Comparison of ENCODE assay signal across 14 cellular contexts in the genomic region with DNA sequence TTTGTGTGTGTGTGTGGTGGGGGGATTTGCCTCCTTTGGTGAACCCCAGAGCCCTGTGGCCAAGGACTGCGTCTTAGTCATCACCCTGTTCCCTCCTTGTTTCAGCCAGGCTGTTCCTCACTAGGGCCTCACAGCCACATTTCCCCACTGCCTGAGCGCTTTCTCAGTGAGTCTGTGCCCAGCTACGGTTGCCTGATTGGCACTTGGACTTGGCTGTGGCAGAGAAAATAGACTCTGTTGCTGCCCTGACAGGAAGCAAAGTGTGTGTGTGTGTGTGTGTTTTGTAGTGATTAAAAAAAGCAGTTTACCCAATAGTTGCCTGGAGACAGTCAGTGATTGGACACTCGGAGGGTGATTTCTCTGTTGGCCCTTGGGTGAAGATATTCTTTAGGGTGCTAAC.
DNase-seq lines count a peak whose midpoint lies in the region; ATAC-seq and TF ChIP-seq lines count a peak whose summit lies in the region.
"Had no signal": no experiment of that assay in that cellular context is flagged by ENCODE, and none has a peak within 500 bp of the region (broad histone marks: within the 10 kb centered on the region; RNA-seq: fewer than 3 reads in every experiment).

No MANE protein-coding gene starts in this region.

- no peak overlapping the region for H2BK12ac ChIP-seq in mesenchymal stem cell (ENCODE audit: low read length in 2 of 2)

- H3K4me2 ChIP-seq in mammary epithelial cell (ENCODE audit: insufficient read depth, low read depth, low read length): no peak overlapping the region
- H3K4me2 ChIP-seq in mesenchymal stem cell (ENCODE audit: low read length, poor library complexity, severe bottlenecking): no peak overlapping the region
- H3K4me2 ChIP-seq: KMS-11 had no signal

- H3K9me3 Mint-ChIP-seq in MCF 10A (ENCODE audit: unreplicated experiment): no peaks in the 10 kb centered on the region

- H3K4me3 Mint-ChIP-seq in MCF 10A (ENCODE audit: unreplicated experiment): no peak overlapping the region
- H3K4me3 Mint-ChIP-seq: activated CD4-positive, alpha-beta T cell treated with anti-CD3 and anti-CD28 coated beads for 36 hours had no signal

- no peak overlapping the region for H3K18ac ChIP-seq in mesenchymal stem cell (ENCODE audit: low read depth in 1 of 2, low read length in 2 of 2)

- no peak overlapping the region for H4K8ac ChIP-seq in mesenchymal stem cell (ENCODE audit: low read length)

- no peak overlapping the region for H4K91ac ChIP-seq in mesenchymal stem cell (ENCODE audit: low read length)

- no peak overlapping the region for H2BK5ac ChIP-seq in mesenchymal stem cell (ENCODE audit: low read depth, low read length, poor library complexity, severe bottlenecking)

- no peaks in the 10 kb centered on the region for H3K36me3 Mint-ChIP-seq in MCF 10A (ENCODE audit: insufficient read depth, unreplicated experiment)

- in situ Hi-C loops in mammary epithelial cell (cut with MboI; ENCODE audit: low sequenced_read_pairs in 2 of 2): no loop called here

- H3K36me3 ChIP-seq in mammary epithelial cell (ENCODE audit: insufficient read depth, low read length) (no peaks in the 10 kb centered on the region), mesenchymal stem cell (ENCODE audit: control insufficient read depth in 1 of 2, insufficient read depth in 2 of 2, low read depth in 1 of 2, low read length in 2 of 2) (no peaks in the 10 kb centered on the region), aorta (ENCODE audit: control insufficient read depth in 1 of 2, insufficient read depth in 2 of 2, low read length in 1 of 2) (no peaks in the 10 kb centered on the region)
- H3K36me3 ChIP-seq: HAP-1 had no signal

- H2AFZ ChIP-seq in mammary epithelial cell (ENCODE audit: low read depth, low read length) (no peak overlapping the region), mesenchymal stem cell (ENCODE audit: low read depth, low read length) (no peak overlapping the region)

- dilution Hi-C loops in mammary epithelial cell (cut with HindIII; ENCODE audit: low sequenced_read_pairs): no loop called here

- H2BK15ac ChIP-seq in mesenchymal stem cell (ENCODE audit: low read depth, poor library complexity, severe bottlenecking): no peak overlapping the region

- no peak overlapping the region for H3K4me3 ChIP-seq in mammary epithelial cell (replicated peaks in 1 of 3; ENCODE audit: insufficient read depth in 1 of 3, low read depth in 2 of 3, low read length in 3 of 3)
- no peak overlapping the region for H3K4me3 ChIP-seq in mesenchymal stem cell (ENCODE audit: insufficient read depth in 1 of 2, low read depth in 1 of 2, low read length in 2 of 2)
- no peak overlapping the region for H3K4me3 ChIP-seq in aorta (ENCODE audit: low read length in 2 of 2)
- H3K4me3 ChIP-seq: HAP-1 had no signal

- H3K14ac ChIP-seq in mesenchymal stem cell (ENCODE audit: low read length in 2 of 2): no peak overlapping the region

- no peaks in the 10 kb centered on the region for H3K27me3 ChIP-seq in mammary epithelial cell (ENCODE audit: insufficient read depth, low read length)
- peaks cover 0 to 19% of the 10 kb centered on the region in 2 experiments for H3K27me3 ChIP-seq in mesenchymal stem cell (ENCODE audit: control insufficient read depth in 1 of 2, insufficient read depth in 1 of 2, low read length in 2 of 2)
- no peaks in the 10 kb centered on the region for H3K27me3 ChIP-seq in aorta (ENCODE audit: control insufficient read depth in 1 of 2, insufficient read depth in 2 of 2, low read length in 1 of 2)

- H2AK5ac ChIP-seq in mesenchymal stem cell (ENCODE audit: low read length, severe bottlenecking): no peak overlapping the region

- no peak overlapping the region for H2BK120ac ChIP-seq in mesenchymal stem cell (ENCODE audit: low read depth, low read length)

- BruUV-seq in MCF 10A (replicated peaks; lab: Mats Ljungman, UMichigan) (no TSS peak), mammary epithelial cell (replicated peaks; lab: Mats Ljungman, UMichigan) (no TSS peak)

- H3K79me1 ChIP-seq in mesenchymal stem cell (replicated peaks; ENCODE audit: low read length, poor library complexity, severe bottlenecking): no peaks in the 10 kb centered on the region

- no peak overlapping the region for H3K4ac ChIP-seq in mesenchymal stem cell (ENCODE audit: low read depth in 1 of 2, low read length in 2 of 2)

- no peaks in the 10 kb centered on the region for H3K27me3 Mint-ChIP-seq in MCF 10A (ENCODE audit: insufficient read depth, unreplicated experiment)

- H3K27ac ChIP-seq in mammary epithelial cell (ENCODE audit: insufficient read depth, low read depth, low read length): no peak overlapping the region
- no peak overlapping the region for H3K27ac ChIP-seq in mesenchymal stem cell (ENCODE audit: low read length, poor library complexity, severe bottlenecking)
- H3K27ac ChIP-seq in aorta (ENCODE audit: low read depth in 1 of 2, low read length in 2 of 2): peak overlapping the region; percentile 32 to 69
- H3K27ac ChIP-seq: KMS-11 had no signal

- POLR2A ChIA-PET in MCF 10A (lab: Yijun Ruan, JAX): interaction anchor here (0.6 to 0.7 kb wide), 2 partner anchors 13 to 398 kb away, joined by 3 read pairs; no protein-coding TSS in a partner anchor

- H3K4me1 ChIP-seq in mammary epithelial cell (ENCODE audit: insufficient read depth, low read length) (no peaks in the 10 kb centered on the region), mesenchymal stem cell (ENCODE audit: control insufficient read depth, insufficient read depth, low read depth, low read length) (no peaks in the 10 kb centered on the region), aorta (ENCODE audit: control insufficient read depth in 1 of 2, insufficient read depth in 2 of 2, low read length in 2 of 2) (peaks cover 6 to 21% of the 10 kb centered on the region in 2 donors)

- intact Hi-C loops in MCF 10A (cut with micrococcal nuclease) (no loop called here), mammary epithelial cell (cut with micrococcal nuclease) (no loop called here), aorta (cut with DNase I) (loop anchor here in 1 of 2 donors (5.0 kb wide), 1 partner anchor 58 kb away; no protein-coding TSS in a partner anchor)

- no peaks in the 10 kb centered on the region for H4K20me1 ChIP-seq in mammary epithelial cell (ENCODE audit: insufficient read depth, low read length)

- no peak overlapping the region for H3K27ac Mint-ChIP-seq in MCF 10A (ENCODE audit: low read depth, unreplicated experiment)
- H3K27ac Mint-ChIP-seq: activated CD4-positive, alpha-beta T cell treated with anti-CD3 and anti-CD28 coated beads for 36 hours had no signal

- peaks cover 7% of the 10 kb centered on the region for H3K4me1 Mint-ChIP-seq in MCF 10A (ENCODE audit: insufficient read depth, unreplicated experiment)
- H3K4me1 Mint-ChIP-seq: activated CD4-positive, alpha-beta T cell treated with anti-CD3 and anti-CD28 coated beads for 36 hours had no signal

- ATAC-seq in esophagus mucosa (peak; percentile 57), aorta (ENCODE audit: low FRiP score) (peak; percentile 83), GM18511 (IDR thresholded peaks at IDR 0.05; ENCODE audit: unreplicated experiment) (no peak)
- ATAC-seq: activated CD4-positive, alpha-beta T cell treated with anti-CD3 and anti-CD28 coated beads for 36 hours had no signal

- CTCF ChIA-PET in MCF 10A (lab: Yijun Ruan, JAX) (no interaction called here), mammary epithelial cell (lab: Charles Lee; ENCODE audit: low non-redundant PET) (no interaction called here)

- DNase-seq in MCF 10A (ENCODE audit: unreplicated experiment): peak; percentile 39
- DNase-seq in mammary epithelial cell: no peak
- DNase-seq in mesenchymal stem cell: peak; percentile 4
- peak; percentile 84 to 87 for DNase-seq in aorta
- DNase-seq in GM19240 (ENCODE audit: insufficient read length, low spot score): no peak
- no peak for DNase-seq in effector CD8-positive, alpha-beta T cell (lab: John Stamatoyannopoulos, UW)
- DNase-seq: ACHN; activated CD4-positive, alpha-beta T cell treated with anti-CD3 and anti-CD28 coated beads for 36 hours; activated naive CD4-positive, alpha-beta T cell; NCI-H510A had no signal

- TF ChIP-seq CTCF in MCF 10A (IDR thresholded peaks at IDR 0.05; ENCODE audit: unreplicated experiment) (no peak), mammary epithelial cell (conservative IDR thresholded peaks at IDR 0.05 in 1 of 2, IDR thresholded peaks at IDR 0.05 in 1 of 2; ENCODE audit: extremely low read depth in 1 of 2, insufficient read depth in 1 of 2, low read depth in 1 of 2, low read length in 2 of 2) (no peak)

- no peak overlapping the region for H3K9ac ChIP-seq in mammary epithelial cell (ENCODE audit: insufficient read depth, low read length)
- H3K9ac ChIP-seq in mesenchymal stem cell (ENCODE audit: low read length): no peak overlapping the region
- H3K9ac ChIP-seq: KMS-11 had no signal

- no peaks in the 10 kb centered on the region for H3K79me2 ChIP-seq in mammary epithelial cell (ENCODE audit: insufficient read depth, low read length)

- no peak overlapping the region for H3K23ac ChIP-seq in mesenchymal stem cell (ENCODE audit: low read length in 2 of 2)

- 90% methylated on average over 2 of the region's 4 CpGs for WGBS in mammary epithelial cell (ENCODE audit: low coverage, missing lambda C conversion rate)
- 87% methylated on average over 4 of the region's 4 CpGs for WGBS in mesenchymal stem cell
- WGBS in aorta, 2 donors: 0 to 2% methylated on average over 4 of the region's 4 CpGs

- no peaks in the 10 kb centered on the region for H3K9me3 ChIP-seq in mammary epithelial cell (replicated peaks; ENCODE audit: insufficient read depth, low read length)
- no peaks in the 10 kb centered on the region for H3K9me3 ChIP-seq in mesenchymal stem cell (ENCODE audit: control insufficient read depth, low read length)
- H3K9me3 ChIP-seq in aorta (ENCODE audit: control insufficient read depth, low read length): no peaks in the 10 kb centered on the region
- H3K9me3 ChIP-seq: HAP-1 had no signal

Comparison
In these comparisons a context has a peak if more than half of its experiments do, and no peak if none do; other contexts are left out.
1. DNase-seq: peak in MCF 10A (single experiment), mesenchymal stem cell (single experiment) and aorta (2 of 2); none in mammary epithelial cell (single experiment), GM19240 (single experiment) and effector CD8-positive, alpha-beta T cell (single experiment).
2. H3K27ac ChIP-seq: peak in aorta (2 of 2); none in mammary epithelial cell (single experiment) and mesenchymal stem cell (single experiment).